ENCODE assay signal across 8 cellular contexts in genomic region chr17:35051183-35051578, GRCh38. TPM values are rescaled to one million over a fixed set of nuclear protein-coding genes. Genes with fewer than 3 reads are reported as not detected.
DNase-seq lines count a peak whose midpoint lies in the region.

No MANE protein-coding gene starts in this region.

- peaks cover 0 to 37% (median 2%) of the 10 kb centered on the region in 11 experiments; a peak in 6 of 22 replicates for H3K36me3 ChIP-seq in BLaER1 treated with 17β-estradiol and CSF1 and Interleukin-3, amounts not matched to agents 10 nM and 100 nM
- H3K36me3 ChIP-seq in mesenchymal stem cell (ENCODE audit: control insufficient read depth in 1 of 2, insufficient read depth in 2 of 2, low read depth in 1 of 2, low read length in 2 of 2) = peaks cover 0 to 4% of the 10 kb centered on the region in 2 experiments
- H3K36me3 ChIP-seq in MG63 = no peaks in the 10 kb centered on the region

- H2AFZ ChIP-seq in mesenchymal stem cell (ENCODE audit: low read depth, low read length) = no peak overlapping the region

- H3K9ac ChIP-seq in BLaER1 treated with 17β-estradiol and CSF1 and Interleukin-3, amounts not matched to agents 10 nM and 100 nM = peak overlapping the region; percentile 33 to 68 (median 60); a peak in 21 of 22 replicates
- peak overlapping the region; percentile 3 for H3K9ac ChIP-seq in mesenchymal stem cell (ENCODE audit: low read length)

- H3K23ac ChIP-seq in mesenchymal stem cell (ENCODE audit: low read length in 2 of 2) = no peak overlapping the region

- H3K14ac ChIP-seq in mesenchymal stem cell (ENCODE audit: low read length in 2 of 2) = no peak overlapping the region

- H3K4ac ChIP-seq in mesenchymal stem cell (ENCODE audit: low read depth in 1 of 2, low read length in 2 of 2) = no peak overlapping the region

- peaks cover 0 to 26% (median 13%) of the 10 kb centered on the region in 11 experiments; a peak in 13 of 22 replicates for H4K20me1 ChIP-seq in BLaER1 treated with 17β-estradiol and CSF1 and Interleukin-3, amounts not matched to agents 10 nM and 100 nM

- H2AK5ac ChIP-seq in mesenchymal stem cell (ENCODE audit: low read length, severe bottlenecking) = no peak overlapping the region

- H3K27me3 ChIP-seq in BLaER1 treated with 17β-estradiol and CSF1 and Interleukin-3, amounts not matched to agents 10 nM and 100 nM = no peaks in the 10 kb centered on the region
- H3K27me3 ChIP-seq in mesenchymal stem cell (ENCODE audit: control insufficient read depth in 1 of 2, insufficient read depth in 1 of 2, low read length in 2 of 2) (no peaks in the 10 kb centered on the region), MG63 (no peaks in the 10 kb centered on the region)

- no peak overlapping the region for H3K18ac ChIP-seq in mesenchymal stem cell (ENCODE audit: low read depth in 1 of 2, low read length in 2 of 2)

- H2BK12ac ChIP-seq in mesenchymal stem cell (ENCODE audit: low read length in 2 of 2) = no peak overlapping the region

- H4K91ac ChIP-seq in mesenchymal stem cell (ENCODE audit: low read length) = no peak overlapping the region

- H2BK5ac ChIP-seq in mesenchymal stem cell (ENCODE audit: low read depth, low read length, poor library complexity, severe bottlenecking) = no peak overlapping the region

- H3K4me3 ChIP-seq in BLaER1 treated with 17β-estradiol and CSF1 and Interleukin-3, amounts not matched to agents 10 nM and 100 nM = peak overlapping the region in 6 of 10 experiments; percentile 2 to 25 (median 8); a peak in 6 of 20 replicates
- H3K4me3 ChIP-seq in mesenchymal stem cell (ENCODE audit: insufficient read depth in 1 of 2, low read depth in 1 of 2, low read length in 2 of 2) (no peak overlapping the region), MG63 (no peak overlapping the region)

- WGBS in mesenchymal stem cell = 19% methylated on average over 2 of the region's 2 CpGs

- peak overlapping the region; percentile 67 to 95 (median 78) for H3K4me2 ChIP-seq in BLaER1 treated with 17β-estradiol and CSF1 and Interleukin-3, amounts not matched to agents 10 nM and 100 nM
- H3K4me2 ChIP-seq in mesenchymal stem cell (ENCODE audit: low read length, poor library complexity, severe bottlenecking) = no peak overlapping the region

- H3K79me1 ChIP-seq in mesenchymal stem cell (replicated peaks; ENCODE audit: low read length, poor library complexity, severe bottlenecking) = peaks cover 5% of the 10 kb centered on the region

- DNase-seq in GM19240 (ENCODE audit: insufficient read length, low spot score) = peak; percentile 43
- DNase-seq in KG1 (lab: John Stamatoyannopoulos, UW) = peak; percentile 78
- peak; percentile 36 for DNase-seq in amniotic epithelial cell (ENCODE audit: low read depth)
- peak; percentile 55 for DNase-seq in mesenchymal stem cell
- no peak for DNase-seq in NCI-H446 (lab: John Stamatoyannopoulos, UW)
- DNase-seq in MG63 = no peak
- no peak for DNase-seq in amniotic stem cell (lab: John Stamatoyannopoulos, UW)

- peak overlapping the region; percentile 66 to 86 (median 82) for H3K27ac ChIP-seq in BLaER1 treated with 17β-estradiol and CSF1 and Interleukin-3, amounts not matched to agents 10 nM and 100 nM
- H3K27ac ChIP-seq in mesenchymal stem cell (ENCODE audit: low read length, poor library complexity, severe bottlenecking) = peak overlapping the region; percentile 88

- no peak overlapping the region for H4K8ac ChIP-seq in mesenchymal stem cell (ENCODE audit: low read length)

- peaks cover 30 to 86% (median 55%) of the 10 kb centered on the region in 10 experiments for H3K4me1 ChIP-seq in BLaER1 treated with 17β-estradiol and CSF1 and Interleukin-3, amounts not matched to agents 10 nM and 100 nM
- H3K4me1 ChIP-seq in mesenchymal stem cell (ENCODE audit: control insufficient read depth, insufficient read depth, low read depth, low read length) = peaks cover 7% of the 10 kb centered on the region

- H2BK120ac ChIP-seq in mesenchymal stem cell (ENCODE audit: low read depth, low read length) = no peak overlapping the region

- no peaks in the 10 kb centered on the region for H3K9me3 ChIP-seq in BLaER1 treated with 17β-estradiol and CSF1 and Interleukin-3, amounts not matched to agents 10 nM and 100 nM (replicated peaks in 1 of 11)
- H3K9me3 ChIP-seq in mesenchymal stem cell (ENCODE audit: control insufficient read depth, low read length) = no peaks in the 10 kb centered on the region
- no peaks in the 10 kb centered on the region for H3K9me3 ChIP-seq in MG63

- H2BK15ac ChIP-seq in mesenchymal stem cell (ENCODE audit: low read depth, poor library complexity, severe bottlenecking) = no peak overlapping the region

RNA-seq across cellular contexts. Expression of gene RFFL, which starts 12.3 kb away (rescaled TPM):
- polyA plus RNA-seq in mesenchymal stem cell (2013, experiment 1 of 2) = 11.5 TPM
- 12.7 TPM for polyA plus RNA-seq in mesenchymal stem cell (2013, experiment 2 of 2)
- 10.5 and 18.0 TPM in 2 replicates for total RNA-seq in MG63 (2014; rRNA removed; shearing (Covaris generic); ENCODE audit: low replicate concordance)

Comparison
In these comparisons a context has a peak if more than half of its experiments do, and no peak if none do; other contexts are left out.
1. H3K4me3 ChIP-seq: peak in BLaER1 treated with 17β-estradiol and CSF1 and Interleukin-3, amounts not matched to agents 10 nM and 100 nM (6 of 10); none in mesenchymal stem cell (0 of 2) and MG63 (single experiment).
2. DNase-seq: peak in GM19240 (single experiment), KG1 (single experiment), amniotic epithelial cell (single experiment) and mesenchymal stem cell (single experiment); none in NCI-H446 (0 of 2), MG63 (single experiment) and amniotic stem cell (single experiment).